Comparison of ENCODE assay signal across 8 cellular contexts in the genomic region with DNA sequence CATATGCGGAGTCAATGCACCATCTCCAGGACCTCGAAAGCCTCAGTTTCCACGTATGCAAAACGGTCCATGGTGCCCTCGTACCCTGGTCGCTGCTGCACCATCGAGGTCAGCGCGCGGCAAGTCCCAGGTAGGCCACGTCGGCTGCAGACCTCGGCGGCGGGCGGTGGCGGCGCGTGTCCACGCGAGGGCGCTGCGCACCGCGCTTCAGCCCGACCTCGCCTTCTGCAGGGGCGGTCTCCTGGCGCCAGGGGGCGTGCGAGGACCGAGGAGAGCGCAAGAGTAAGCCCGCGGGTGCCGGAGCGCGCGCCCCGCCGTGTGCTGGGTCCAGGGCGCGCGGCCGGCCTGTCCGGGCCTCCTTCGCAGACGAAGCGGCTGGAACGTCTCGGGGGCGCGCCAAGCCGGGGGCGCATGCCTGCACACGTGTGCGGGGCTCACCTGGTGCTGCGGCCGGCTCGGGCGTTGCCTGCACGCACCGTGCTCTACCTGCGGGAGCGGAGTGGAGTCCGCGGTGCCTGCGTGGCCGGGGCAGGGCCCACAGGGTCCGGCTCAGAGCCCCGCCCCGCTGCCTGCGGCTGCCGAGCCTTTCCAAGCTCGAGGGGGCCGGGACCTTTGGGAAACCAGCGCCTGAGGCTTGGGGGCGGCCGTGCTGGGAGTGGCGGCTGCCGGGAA. TPM values are rescaled to one million over a fixed set of nuclear protein-coding genes. Genes with fewer than 3 reads are reported as not detected.
A peak's percentile ranks its signal among the peaks of the same experiment; 100 is the strongest.
DNase-seq lines count a peak whose midpoint lies in the region; ATAC-seq, FAIRE-seq and TF ChIP-seq lines count a peak whose summit lies in the region.

No MANE protein-coding gene starts in this region.

- in situ Hi-C loops in GM13977 (cut with MboI; ENCODE audit: low pct_unique_long_range_greater_than_20kb, low sequenced_read_pairs, unreplicated experiment) (loop anchor here (25.0 kb wide), 2 partner anchors 1697 to 1822 kb away; no protein-coding TSS in a partner anchor), mammary epithelial cell (cut with MboI; ENCODE audit: low sequenced_read_pairs in 2 of 2) (no loop called here)

- no TSS peak for BruUV-seq in mammary epithelial cell (replicated peaks; lab: Mats Ljungman, UMichigan)

- H3K4me1 Mint-ChIP-seq in immature natural killer cell, result peaks cover 8 to 12% of the 10 kb centered on the region in 2 donors

- WGBS in mammary epithelial cell (ENCODE audit: low coverage, missing lambda C conversion rate), result 12% methylated on average over 30 of the region's 81 CpGs
- WGBS in small intestine, 3 donors, result 1 to 2% (median 2%) methylated on average over 60 to 81 of the region's 81 CpGs

- TF ChIP-seq CTCF in GM13977 (IDR thresholded peaks at IDR 0.05; ENCODE audit: extremely low read depth, insufficient read depth, missing control alignments) (peak; percentile 100), WERI-Rb-1 (IDR thresholded peaks at IDR 0.05; ENCODE audit: low read depth, low read length) (peak; percentile 98), mammary epithelial cell (conservative IDR thresholded peaks at IDR 0.05 in 1 of 2, IDR thresholded peaks at IDR 0.05 in 1 of 2; ENCODE audit: extremely low read depth in 1 of 2, insufficient read depth in 1 of 2, low read depth in 1 of 2, low read length in 2 of 2) (peak; percentile 93 to 94)

- H3K9ac ChIP-seq in mammary epithelial cell (ENCODE audit: insufficient read depth, low read length), result no peak overlapping the region

- H3K27me3 ChIP-seq in WERI-Rb-1 (ENCODE audit: insufficient read depth, low read depth, severe bottlenecking) (no peaks in the 10 kb centered on the region), mammary epithelial cell (ENCODE audit: insufficient read depth, low read length) (no peaks in the 10 kb centered on the region), small intestine (ENCODE audit: control insufficient read depth in 2 of 2, insufficient read depth in 2 of 2, low read length in 2 of 2) (no peaks in the 10 kb centered on the region)

- peak; percentile 97 for DNase-seq in GM13977 (ENCODE audit: low spot score)
- peak; percentile 29 for DNase-seq in NCI-H128 (lab: John Stamatoyannopoulos, UW; ENCODE audit: unreplicated experiment)
- DNase-seq in WERI-Rb-1, result peak; percentile 82
- DNase-seq in mammary epithelial cell, result peak; percentile 74
- DNase-seq in immature natural killer cell, result peak; percentile 85 to 88 (median 86)
- peak; percentile 87 for DNase-seq in small intestine
- DNase-seq in cortex of kidney (lab: John Stamatoyannopoulos, UW), result no peak

- H3K27ac ChIP-seq in WERI-Rb-1 (peak overlapping the region; percentile 65), mammary epithelial cell (ENCODE audit: insufficient read depth, low read depth, low read length) (no peak overlapping the region), small intestine (ENCODE audit: low read depth in 1 of 2, low read length in 1 of 2) (no peak overlapping the region)

- no peaks in the 10 kb centered on the region for H3K79me2 ChIP-seq in mammary epithelial cell (ENCODE audit: insufficient read depth, low read length)

- peak overlapping the region; percentile 51 for H3K4me3 ChIP-seq in WERI-Rb-1 (ENCODE audit: low read depth, low read length)
- peak overlapping the region; percentile 37 to 48 (median 45) for H3K4me3 ChIP-seq in mammary epithelial cell (replicated peaks in 1 of 3; ENCODE audit: insufficient read depth in 1 of 3, low read depth in 2 of 3, low read length in 3 of 3)
- H3K4me3 ChIP-seq in small intestine (ENCODE audit: low read depth in 1 of 2, low read length in 2 of 2), result peak overlapping the region; percentile 41 to 70

- intact Hi-C loops in mammary epithelial cell (cut with micrococcal nuclease), result loop anchor here (1.0 to 2.0 kb wide), 2 partner anchors 1597 to 1685 kb away; no protein-coding TSS in a partner anchor

- H2AFZ ChIP-seq in mammary epithelial cell (ENCODE audit: low read depth, low read length), result peak overlapping the region; percentile 57

- H3K4me3 Mint-ChIP-seq in immature natural killer cell, result peak overlapping the region in 1 of 5 donors; percentile 6

- H3K4me2 ChIP-seq in mammary epithelial cell (ENCODE audit: insufficient read depth, low read depth, low read length), result peak overlapping the region; percentile 94

- H3K4me1 ChIP-seq in mammary epithelial cell (ENCODE audit: insufficient read depth, low read length), result peaks cover 7% of the 10 kb centered on the region
- H3K4me1 ChIP-seq in small intestine (ENCODE audit: control insufficient read depth in 2 of 2, insufficient read depth in 1 of 2, low read depth in 1 of 2, low read length in 1 of 2), result no peaks in the 10 kb centered on the region

- H3K27ac Mint-ChIP-seq in immature natural killer cell, result no peak overlapping the region

- no peaks in the 10 kb centered on the region for H3K9me3 ChIP-seq in WERI-Rb-1 (ENCODE audit: severe bottlenecking)
- no peaks in the 10 kb centered on the region for H3K9me3 ChIP-seq in mammary epithelial cell (replicated peaks; ENCODE audit: insufficient read depth, low read length)
- no peaks in the 10 kb centered on the region for H3K9me3 ChIP-seq in small intestine (ENCODE audit: control insufficient read depth, low read depth)

- H3K27me3 Mint-ChIP-seq in immature natural killer cell (ENCODE audit: low read depth in 3 of 3), result peaks cover 3 to 8% (median 3%) of the 10 kb centered on the region in 3 donors

- H3K36me3 ChIP-seq in WERI-Rb-1 (no peaks in the 10 kb centered on the region), mammary epithelial cell (ENCODE audit: insufficient read depth, low read length) (peaks cover 8% of the 10 kb centered on the region), small intestine (ENCODE audit: control insufficient read depth in 2 of 2, insufficient read depth in 2 of 2, low read length in 2 of 2) (no peaks in the 10 kb centered on the region)

- FAIRE-seq in small intestine (lab: Jason Lieb, UNC), result no peak

- no peaks in the 10 kb centered on the region for H3K9me3 Mint-ChIP-seq in immature natural killer cell

- peaks cover 4 to 8% (median 7%) of the 10 kb centered on the region in 3 donors for H3K36me3 Mint-ChIP-seq in immature natural killer cell

- dilution Hi-C loops in mammary epithelial cell (cut with HindIII; ENCODE audit: low sequenced_read_pairs), result no loop called here

- CTCF ChIA-PET in mammary epithelial cell (lab: Charles Lee; ENCODE audit: low non-redundant PET), result no interaction called here

- no peaks in the 10 kb centered on the region for H4K20me1 ChIP-seq in mammary epithelial cell (ENCODE audit: insufficient read depth, low read length)

- peak; percentile 91 for ATAC-seq in HG02642 (IDR thresholded peaks at IDR 0.05; ENCODE audit: poor library complexity, unreplicated experiment)

RNA-seq across cellular contexts. Expression of a gene that starts 54.0 kb away (rescaled TPM):
- total RNA-seq in mammary epithelial cell, result 100 to 1,000 TPM in 1 of 2 donors, 10 to 100 TPM in 1; 77.8 to 151 TPM
- polyA plus RNA-seq in mammary epithelial cell, result 123 TPM
- polyA minus RNA-seq in mammary epithelial cell, result 56.3 TPM
- 100 to 1,000 TPM in 1 of 3 donors, 10 to 100 TPM in 2; 83.7 to 139 (median 85.8) TPM for polyA plus RNA-seq in immature natural killer cell
- polyA plus RNA-seq in small intestine, result 10 to 100 TPM; 51.3 to 66.9 (median 55.4) TPM
